19 cellular contexts compared by ENCODE assay signal in the genomic region with DNA sequence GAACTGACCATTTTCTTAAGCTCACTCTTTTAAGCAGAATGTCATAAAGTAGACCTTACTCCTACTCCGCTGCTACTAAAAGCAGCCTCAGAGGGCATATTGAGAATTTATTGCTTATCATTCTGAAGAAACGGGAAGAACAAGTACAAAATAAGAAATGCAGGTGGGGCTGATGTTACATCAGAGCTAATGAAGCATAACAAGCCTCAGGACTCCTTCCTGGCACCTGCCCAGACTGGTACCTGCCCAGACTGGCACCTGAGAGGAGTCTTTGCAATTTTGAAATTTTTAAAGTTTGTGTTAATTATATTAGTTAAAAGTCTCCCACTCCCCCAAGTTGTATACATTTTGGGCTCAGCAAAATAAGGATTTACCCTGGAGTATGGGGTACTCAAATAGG.
"Had no signal": no experiment of that assay in that cellular context is flagged by ENCODE, and none has a peak within 500 bp of the region (broad histone marks: within the 10 kb centered on the region; RNA-seq: fewer than 3 reads in every experiment).

No MANE protein-coding gene starts in this region.

- H3K27ac ChIP-seq: hepatocyte, pancreas, right lobe of liver, skin epidermis, tibial artery, WERI-Rb-1 had no signal

- H3K4me1 ChIP-seq: pancreas, right lobe of liver, tibial artery had no signal

- H3K27me3 ChIP-seq: hepatocyte, pancreas, right lobe of liver, tibial artery had no signal

- DNase-seq: activated CD4-positive, alpha-beta T cell treated with anti-CD3 and anti-CD28 coated beads, Interleukin-2, amount 10 ng/mL, durations not matched to agents 7 days and 5 days; activated CD4-positive, CD25-positive, alpha-beta regulatory T cell treated with anti-CD3 and anti-CD28 coated beads, Interleukin-2, amount 50 U/mL, for 72 hours; activated CD8-positive, alpha-beta T cell treated with anti-CD3 and anti-CD28 coated beads, Interleukin-2, amount 10 ng/mL, durations not matched to agents 7 days and 5 days; activated gamma-delta T cell; activated naive CD4-positive, alpha-beta T cell treated with anti-CD3 and anti-CD28 coated beads, Interleukin-2, amount 50 U/mL, for 16 hours; activated naive CD8-positive, alpha-beta T cell treated with anti-CD3 and anti-CD28 coated beads, Interleukin-2, amount 50 U/mL, for 24 hours; erythroblast; foreskin melanocyte; left cardiac atrium; nephron progenitor cell; pancreas; right lobe of liver; stimulated activated CD4-positive, alpha-beta T cell treated with anti-CD3 and anti-CD28 coated beads, Interleukin-2, amount 100 ng/mL, for 24 hours; stimulated activated naive CD8-positive, alpha-beta T cell treated with anti-CD3 and anti-CD28 coated beads, Interleukin-15, amount 100 ng/mL, for 72 hours; tibial artery; WERI-Rb-1 had no signal

- H3K79me2 ChIP-seq: hepatocyte had no signal

- H3K4me2 ChIP-seq: hepatocyte had no signal

- H3K4me3 ChIP-seq: hepatocyte, pancreas, right lobe of liver, skin epidermis, tibial artery had no signal

- H3K9me3 ChIP-seq: pancreas, right lobe of liver, tibial artery had no signal

- H2AFZ ChIP-seq: hepatocyte had no signal

- H3K36me3 ChIP-seq: pancreas, right lobe of liver, tibial artery, WERI-Rb-1 had no signal

- ATAC-seq: activated CD8-positive, alpha-beta T cell treated with anti-CD3 and anti-CD28 coated beads, Interleukin-2, amount 10 ng/mL, durations not matched to agents 7 days and 5 days; activated naive CD8-positive, alpha-beta T cell treated with anti-CD3 and anti-CD28 coated beads, Interleukin-2, amount 50 U/mL, for 24 hours; left cardiac atrium; pancreas; right lobe of liver; stimulated activated effector memory CD8-positive, alpha-beta T cell treated with anti-CD3 and anti-CD28 coated beads, Interleukin-12 subunit alpha, Interleukin-12 subunit beta, amount 100 ng/mL, for 72 hours; stimulated activated naive CD8-positive, alpha-beta T cell treated with anti-CD3 and anti-CD28 coated beads, Interleukin-15, amount 100 ng/mL, for 72 hours had no signal
